8 cellular contexts compared by ENCODE assay signal in genomic region chr3:46892285-46893145, GRCh38. TPM values are rescaled to one million over a fixed set of nuclear protein-coding genes. Genes with fewer than 3 reads are reported as not detected.
A peak's percentile ranks its signal among the peaks of the same experiment; 100 is the strongest.
DNase-seq lines count a peak whose midpoint lies in the region; ATAC-seq and TF ChIP-seq lines count a peak whose summit lies in the region.

No MANE protein-coding gene starts in this region.

- no peaks in the 10 kb centered on the region for H3K36me3 ChIP-seq in MG63

- H3K4me1 Mint-ChIP-seq in activated naive CD8-positive, alpha-beta T cell (ENCODE audit: low read depth), result peaks cover 2% of the 10 kb centered on the region
- peaks cover 38% of the 10 kb centered on the region for H3K4me1 Mint-ChIP-seq in nephron progenitor cell

- peaks cover 19% of the 10 kb centered on the region for H3K27me3 Mint-ChIP-seq in activated naive CD8-positive, alpha-beta T cell
- H3K27me3 Mint-ChIP-seq in nephron progenitor cell (ENCODE audit: low read depth, poor library complexity), result peaks cover 17% of the 10 kb centered on the region

- H3K27ac Mint-ChIP-seq in activated naive CD8-positive, alpha-beta T cell, result no peak overlapping the region
- no peak overlapping the region for H3K27ac Mint-ChIP-seq in nephron progenitor cell

- H3K27me3 ChIP-seq in MG63, result no peaks in the 10 kb centered on the region

- no peaks in the 10 kb centered on the region for H3K9me3 Mint-ChIP-seq in activated naive CD8-positive, alpha-beta T cell (ENCODE audit: low read depth)
- H3K9me3 Mint-ChIP-seq in nephron progenitor cell, result no peaks in the 10 kb centered on the region

- no peaks in the 10 kb centered on the region for H3K36me3 Mint-ChIP-seq in activated naive CD8-positive, alpha-beta T cell
- H3K36me3 Mint-ChIP-seq in nephron progenitor cell (ENCODE audit: low read depth), result no peaks in the 10 kb centered on the region

- H3K4me3 ChIP-seq in MG63, result peak overlapping the region; percentile 41

- peak; percentile 87 for DNase-seq in EL
- DNase-seq in MG63, result peak; percentile 86
- peak; percentile 83 for DNase-seq in glomerular visceral epithelial cell (ENCODE audit: extremely low spot score)
- peak; percentile 88 for DNase-seq in nephron progenitor cell
- no peak for DNase-seq in NCI-H187 treated with DMSO at 0.1 percent for 48 hours (lab: John Stamatoyannopoulos, UW)

- no peak for TF ChIP-seq CTCF in nephron progenitor cell (IDR thresholded peaks at IDR 0.05)

- peak overlapping the region; percentile 47 for H3K4me3 Mint-ChIP-seq in activated naive CD8-positive, alpha-beta T cell
- peak overlapping the region; percentile 69 for H3K4me3 Mint-ChIP-seq in nephron progenitor cell

- no peak for ATAC-seq in GM19397 (IDR thresholded peaks at IDR 0.05; ENCODE audit: unreplicated experiment)
- ATAC-seq in GM18861 (IDR thresholded peaks at IDR 0.05; ENCODE audit: unreplicated experiment), result no peak

- H3K9me3 ChIP-seq in MG63, result no peaks in the 10 kb centered on the region

RNA-seq across cellular contexts. Expression of gene PTH1R, which starts 15.0 kb away (rescaled TPM):
- total RNA-seq in MG63 (2014; rRNA removed; shearing (Covaris generic); ENCODE audit: low replicate concordance), result not detected in 2 replicates

RNA-seq across cellular contexts. Expression of gene MYL3, which starts 29.3 kb away (rescaled TPM):
- not detected in 2 replicates for total RNA-seq in MG63 (2014; rRNA removed; shearing (Covaris generic); ENCODE audit: low replicate concordance)
